Comparison of ENCODE assay signal across 11 cellular contexts in genomic region chr18:50207722-50208121, GRCh38. TPM values are rescaled to one million over a fixed set of nuclear protein-coding genes. Genes with fewer than 3 reads are reported as not detected.
"Had no signal": no experiment of that assay in that cellular context is flagged by ENCODE, and none has a peak within 500 bp of the region (broad histone marks: within the 10 kb centered on the region; RNA-seq: fewer than 3 reads in every experiment).

No MANE protein-coding gene starts in this region.

- H3K4me3 ChIP-seq: GM23248, GM23338, HAP-1 had no signal

- H3K9me3 ChIP-seq: HAP-1 had no signal

- H3K4me2 ChIP-seq: GM23338 had no signal

- H2AFZ ChIP-seq: GM23248, GM23338 had no signal

- ATAC-seq: GM23338, HCT116 had no signal

- FAIRE-seq: H1, H54 had no signal

- H3K27ac ChIP-seq: GM23248 had no signal

- H3K36me3 ChIP-seq: HAP-1 had no signal

- DNase-seq: GM23248, GOT3, H7, H9, HCEC 1CT, HFFc6 had no signal

- H3K4me1 ChIP-seq: HAP-1 had no signal

- H3K9ac ChIP-seq: GM23248 had no signal

RNA-seq across cellular contexts. Expression of gene MYO5B, which starts 12.8 kb away (rescaled TPM):
- total RNA-seq: GM23248 had no signal

RNA-seq across cellular contexts. Expression of gene CFAP53, which starts 58.6 kb away (rescaled TPM):
- total RNA-seq: GM23338, H7 had no signal
